8 cellular contexts compared by ENCODE assay signal in genomic region chr16:96935-97381, GRCh38. TPM values are rescaled to one million over a fixed set of nuclear protein-coding genes. Genes with fewer than 3 reads are reported as not detected.
A peak's percentile ranks its signal among the peaks of the same experiment; 100 is the strongest.
DNase-seq lines count a peak whose midpoint lies in the region; ATAC-seq, FAIRE-seq and TF ChIP-seq lines count a peak whose summit lies in the region.

No MANE protein-coding gene starts in this region.

- no peaks in the 10 kb centered on the region for H3K27me3 ChIP-seq in GM12878 (replicated peaks in 1 of 2; ENCODE audit: control insufficient read depth in 2 of 2, insufficient read depth in 2 of 2, low read length in 1 of 2)

- TF ChIP-seq POLR2A in GM12878 (IDR thresholded peaks at IDR 0.05; ENCODE audit: low read depth, low read length) = peak; percentile 58

- no peaks in the 10 kb centered on the region for H3K79me2 ChIP-seq in GM12878 (ENCODE audit: control insufficient read depth, insufficient read depth, low read length)

- CTCF ChIA-PET in GM12878 (lab: Yijun Ruan, JAX) = interaction anchor here (0.6 to 7.9 kb wide), 21 partner anchors 9 to 1284 kb away, joined by 3 to 319 read pairs (median 5); partner anchors contain the start of genes MPG, MRPL28, POLR3K and RHBDF1

- BruUV-seq in GM12878 (replicated peaks; lab: Mats Ljungman, UMichigan) = no TSS peak

- SMC1A ChIA-PET in GM12878 (lab: Charles Lee; ENCODE audit: uncharacterized antibody, unreplicated experiment) = interaction anchor here (0.6 to 5.7 kb wide), 8 partner anchors 10 to 92 kb away, joined by 3 to 77 read pairs (median 6); partner anchors contain the start of genes POLR3K and SNRNP25

- H3K4me2 ChIP-seq in GM12878 (ENCODE audit: control insufficient read depth, insufficient read depth) = no peak overlapping the region

- no peak overlapping the region for H3K27ac ChIP-seq in GM12878 (ENCODE audit: control insufficient read depth, insufficient read depth)

- POLR2A ChIA-PET in GM12878 (lab: Charles Lee) = interaction anchor here (0.5 to 3.2 kb wide), 8 partner anchors 10 to 492 kb away, joined by 3 to 18 read pairs (median 3); no protein-coding TSS in a partner anchor

- TF ChIP-seq RAD21 in GM12878 (IDR thresholded peaks at IDR 0.05; ENCODE audit: insufficient read depth, low read depth, low read length) = peak; percentile 79

- TF ChIP-seq EP300 in GM12878 (IDR thresholded peaks at IDR 0.05; ENCODE audit: borderline replicate concordance in 1 of 2, control insufficient read depth in 1 of 2, low read depth in 2 of 2, low read length in 2 of 2) = no peak

- FAIRE-seq in GM12878 (lab: Jason Lieb, UNC) = peak; percentile 88

- no peak overlapping the region for H2AFZ ChIP-seq in GM12878 (ENCODE audit: control insufficient read depth, low read depth, low read length)

- ATAC-seq in HG02759 (IDR thresholded peaks at IDR 0.05; ENCODE audit: unreplicated experiment) (peak; percentile 75), GM12878 (peak; percentile 99), HG03025 (IDR thresholded peaks at IDR 0.05; ENCODE audit: low FRiP score, unreplicated experiment) (no peak)

- H3K9me3 ChIP-seq in GM12878 (replicated peaks; ENCODE audit: control insufficient read depth, insufficient read depth, low read length) = no peaks in the 10 kb centered on the region

- RAD21 ChIA-PET in GM12878 (lab: Charles Lee; ENCODE audit: unreplicated experiment) = interaction anchor here (0.6 to 6.5 kb wide), 15 partner anchors 8 to 265 kb away, joined by 3 to 132 read pairs (median 4); partner anchors contain the start of genes POLR3K and SNRNP25

- H3K4me1 ChIP-seq in GM12878 (ENCODE audit: control insufficient read depth, insufficient read depth, low read length) = no peaks in the 10 kb centered on the region

- H4K20me1 ChIP-seq in GM12878 (ENCODE audit: control insufficient read depth, insufficient read depth) = no peaks in the 10 kb centered on the region

- peak; percentile 93 for DNase-seq in GM10266 (ENCODE audit: extremely low spot score)
- peak; percentile 84 to 85 for DNase-seq in NCI-H2081 (lab: John Stamatoyannopoulos, UW)
- peak; percentile 91 for DNase-seq in UCSD-AML1 (lab: John Stamatoyannopoulos, UW; ENCODE audit: unreplicated experiment)
- peak; percentile 55 for DNase-seq in GM12878 (ENCODE audit: low read depth, low spot score)
- peak; percentile 74 for DNase-seq in iPS DF 19.7 (ENCODE audit: low read depth, low spot score)
- DNase-seq in stimulated activated CD4-positive, alpha-beta T cell treated with anti-CD3 and anti-CD28 coated beads, Interleukin-12 subunit alpha, Interleukin-12 subunit beta, amount 100 ng/mL, for 48 hours (ENCODE audit: low read depth in 2 of 3, low spot score in 1 of 3) = peak; percentile 79 to 88 (median 84)

- H3K4me3 ChIP-seq in GM12878 = no peak overlapping the region

- peaks cover 8 to 10% of the 10 kb centered on the region in 2 experiments; a peak in 3 of 4 replicates for H3K36me3 ChIP-seq in GM12878 (ENCODE audit: control insufficient read depth in 2 of 2, insufficient read depth in 2 of 2, low read length in 1 of 2)

- H3K9ac ChIP-seq in GM12878 (ENCODE audit: control insufficient read depth, insufficient read depth, low read length) = no peak overlapping the region

- TF ChIP-seq CTCF in GM10266 (IDR thresholded peaks at IDR 0.05; ENCODE audit: control insufficient read depth, insufficient read depth, low read depth, missing control alignments) (peak; percentile 100), GM12878 (IDR thresholded peaks at IDR 0.05 in 2 of 3, conservative IDR thresholded peaks at IDR 0.05 in 1 of 3; ENCODE audit: control insufficient read depth in 2 of 3, extremely low read depth in 1 of 3, insufficient read depth in 1 of 3, low read depth in 3 of 3, low read length in 3 of 3) (peak; percentile 99 to 100 (median 100); a peak in 5 of 6 replicates)

- 2% methylated on average over 11 of the region's 11 CpGs for WGBS in GM12878 (ENCODE audit: insufficient coverage, insufficient replicate concordance, low lambda C conversion rate, missing lambda C conversion rate)

- intact Hi-C loops in GM12878 (cut with micrococcal nuclease; ENCODE audit: unreplicated experiment) = loop anchor here (1.0 kb wide), 1 partner anchor 32 kb away; no protein-coding TSS in a partner anchor

- in situ Hi-C loops in GM12878 (cut with MboI) = no loop called here

RNA-seq across cellular contexts. Expression of gene MPG, which starts 18.9 kb away (rescaled TPM):
- 24.9 and 26.3 TPM in 2 replicates for total RNA-seq in GM12878 (2013; cell fraction: nucleolus; rRNA removed)
- 147 and 193 TPM in 2 replicates for total RNA-seq in GM12878 (2014; rRNA removed)
- 25.7 and 37.3 TPM in 2 replicates for total RNA-seq in GM12878 (2014; rRNA removed; fragmentation: Illumina TruSeq; extraction: Trizol)
- 70.8 and 74.1 TPM in 2 replicates for total RNA-seq in GM12878 (2021)
- 24.2 TPM for polyA plus RNA-seq in GM12878 (2011; ENCODE audit: low read depth)
- polyA plus RNA-seq in GM12878 (2011; rRNA removed) = 13.5 and 35.9 TPM in 2 replicates
- polyA plus RNA-seq in GM12878 (2011; cell fraction: cytosol; rRNA removed) = 92.3 and 129 TPM in 2 replicates
- polyA plus RNA-seq in GM12878 (2011; cell fraction: nucleus; rRNA removed) = 71.2 and 77.3 TPM in 2 replicates
- 51.3 and 64.2 TPM in 2 replicates for polyA plus RNA-seq in GM12878 (2012)
- polyA plus RNA-seq in GM12878 (2014; fragmentation: Illumina TruSeq; extraction: Trizol) = 1.2 and 14.8 TPM in 2 replicates
- 1 to 10 TPM in 1 of 2 experiments, under 1 TPM in 1; 0.32 to 4.8 TPM for polyA plus RNA-seq in GM12878 (2014; fragmentation: Nextera tagmentation; extraction: Ambion mirVana)
- 162 and 200 TPM in 2 replicates for polyA plus RNA-seq in GM12878 (2014; rRNA removed)
- polyA plus RNA-seq in GM12878 (2016; fragmentation: Nextera tagmentation; extraction: Ambion mirVana) = 10 to 100 TPM; 75.5 to 80.8 TPM
- 9.1 and 38.3 TPM in 2 replicates for polyA minus RNA-seq in GM12878 (2011; rRNA and poly(A)+ RNA removed)
- polyA minus RNA-seq in GM12878 (2011; cell fraction: cytosol; rRNA and poly(A)+ RNA removed) = 25.2 and 28.2 TPM in 2 replicates
- 15.6 and 18.5 TPM in 2 replicates for polyA minus RNA-seq in GM12878 (2011; cell fraction: nucleus; rRNA and poly(A)+ RNA removed)

RNA-seq across cellular contexts. Expression of gene RHBDF1, which starts 24.5 kb away (rescaled TPM):
- 0.42 and 0.88 TPM in 2 replicates for total RNA-seq in GM12878 (2013; cell fraction: nucleolus; rRNA removed)
- total RNA-seq in GM12878 (2014; rRNA removed) (0.54 and 0.85 TPM in 2 replicates), GM12878 (2014; rRNA removed; fragmentation: Illumina TruSeq; extraction: Trizol) (0.14 and 0.36 TPM in 2 replicates), GM12878 (2021) (0.72 and 0.93 TPM in 2 replicates)
- 1.5 TPM for polyA plus RNA-seq in GM12878 (2011; ENCODE audit: low read depth)
- polyA plus RNA-seq in GM12878 (2011; rRNA removed) (0.04 TPM in 1 of 2 replicates, not detected in the other), GM12878 (2014; fragmentation: Illumina TruSeq; extraction: Trizol) (0.40 TPM in 1 of 2 replicates, not detected in the other), GM12878 (2014; fragmentation: Nextera tagmentation; extraction: Ambion mirVana) (under 1 TPM in 1 of 2 experiments, not detected in 1; 0.09 TPM), GM12878 (2014; rRNA removed) (0.19 and 0.42 TPM in 2 replicates), GM12878 (2016; fragmentation: Nextera tagmentation; extraction: Ambion mirVana) (not detected)
- polyA plus RNA-seq in GM12878 (2011; cell fraction: cytosol; rRNA removed) = 0.03 and 0.12 TPM in 2 replicates
- polyA plus RNA-seq in GM12878 (2011; cell fraction: nucleus; rRNA removed) = 1.3 and 1.4 TPM in 2 replicates
- polyA plus RNA-seq in GM12878 (2012) = 1.6 and 2.0 TPM in 2 replicates
- not detected in 2 replicates for polyA minus RNA-seq in GM12878 (2011; rRNA and poly(A)+ RNA removed)
- polyA minus RNA-seq in GM12878 (2011; cell fraction: cytosol; rRNA and poly(A)+ RNA removed) = 0.62 TPM in 1 of 2 replicates, not detected in the other
- 0.12 and 0.77 TPM in 2 replicates for polyA minus RNA-seq in GM12878 (2011; cell fraction: nucleus; rRNA and poly(A)+ RNA removed)

RNA-seq across cellular contexts. Expression of gene NPRL3, which starts 41.5 kb away (rescaled TPM):
- total RNA-seq in GM12878 (2013; cell fraction: nucleolus; rRNA removed) = 50.4 and 60.4 TPM in 2 replicates
- total RNA-seq in GM12878 (2014; rRNA removed) (8.4 and 9.5 TPM in 2 replicates), GM12878 (2014; rRNA removed; fragmentation: Illumina TruSeq; extraction: Trizol) (5.3 and 5.5 TPM in 2 replicates), GM12878 (2021) (37.3 and 42.8 TPM in 2 replicates)
- polyA plus RNA-seq in GM12878 (2011; ENCODE audit: low read depth) = 17.8 TPM
- polyA plus RNA-seq in GM12878 (2011; rRNA removed) (2.3 and 5.2 TPM in 2 replicates), GM12878 (2014; fragmentation: Illumina TruSeq; extraction: Trizol) (7.4 and 19.5 TPM in 2 replicates), GM12878 (2014; fragmentation: Nextera tagmentation; extraction: Ambion mirVana) (1 to 10 TPM in 1 of 2 experiments, under 1 TPM in 1; 0.93 to 1.7 TPM), GM12878 (2014; rRNA removed) (18.3 and 26.3 TPM in 2 replicates), GM12878 (2016; fragmentation: Nextera tagmentation; extraction: Ambion mirVana) (10 to 100 TPM; 21.7 to 22.6 TPM)
- polyA plus RNA-seq in GM12878 (2011; cell fraction: cytosol; rRNA removed) = 7.5 and 7.8 TPM in 2 replicates
- polyA plus RNA-seq in GM12878 (2011; cell fraction: nucleus; rRNA removed) = 44.5 and 55.9 TPM in 2 replicates
- polyA plus RNA-seq in GM12878 (2012) = 31.3 and 36.6 TPM in 2 replicates
- polyA minus RNA-seq in GM12878 (2011; rRNA and poly(A)+ RNA removed) = 14.2 and 21.2 TPM in 2 replicates
- polyA minus RNA-seq in GM12878 (2011; cell fraction: cytosol; rRNA and poly(A)+ RNA removed) = 9.4 and 12.8 TPM in 2 replicates
- polyA minus RNA-seq in GM12878 (2011; cell fraction: nucleus; rRNA and poly(A)+ RNA removed) = 12.9 and 22.5 TPM in 2 replicates

RNA-seq across cellular contexts. Expression of gene SNRNP25, which starts 43.3 kb away (rescaled TPM):
- 19.0 and 21.4 TPM in 2 replicates for total RNA-seq in GM12878 (2013; cell fraction: nucleolus; rRNA removed)
- total RNA-seq in GM12878 (2014; rRNA removed) = 68.5 and 79.9 TPM in 2 replicates
- 58.6 and 58.9 TPM in 2 replicates for total RNA-seq in GM12878 (2014; rRNA removed; fragmentation: Illumina TruSeq; extraction: Trizol)
- total RNA-seq in GM12878 (2021) = 69.8 and 72.6 TPM in 2 replicates
- polyA plus RNA-seq in GM12878 (2011; ENCODE audit: low read depth) = 95.4 TPM
- 39.9 and 56.9 TPM in 2 replicates for polyA plus RNA-seq in GM12878 (2011; rRNA removed)
- polyA plus RNA-seq in GM12878 (2011; cell fraction: cytosol; rRNA removed) = 67.5 and 80.5 TPM in 2 replicates
- polyA plus RNA-seq in GM12878 (2011; cell fraction: nucleus; rRNA removed) = 38.6 and 41.4 TPM in 2 replicates
- polyA plus RNA-seq in GM12878 (2012) = 52.2 and 67.8 TPM in 2 replicates
- 40.2 and 65.9 TPM in 2 replicates for polyA plus RNA-seq in GM12878 (2014; fragmentation: Illumina TruSeq; extraction: Trizol)
- polyA plus RNA-seq in GM12878 (2014; fragmentation: Nextera tagmentation; extraction: Ambion mirVana) = 10 to 100 TPM; 40.9 to 59.8 TPM
- polyA plus RNA-seq in GM12878 (2014; rRNA removed) = 84.2 and 90.2 TPM in 2 replicates
- polyA plus RNA-seq in GM12878 (2016; fragmentation: Nextera tagmentation; extraction: Ambion mirVana) = 100 to 1,000 TPM; 122 to 138 TPM
- polyA minus RNA-seq in GM12878 (2011; rRNA and poly(A)+ RNA removed) = 20.5 and 23.6 TPM in 2 replicates
- polyA minus RNA-seq in GM12878 (2011; cell fraction: cytosol; rRNA and poly(A)+ RNA removed) = 7.4 and 10.0 TPM in 2 replicates
- polyA minus RNA-seq in GM12878 (2011; cell fraction: nucleus; rRNA and poly(A)+ RNA removed) = 7.1 and 12.8 TPM in 2 replicates

RNA-seq across cellular contexts. Expression of gene POLR3K, which starts 43.5 kb away (rescaled TPM):
- 38.3 and 42.5 TPM in 2 replicates for total RNA-seq in GM12878 (2013; cell fraction: nucleolus; rRNA removed)
- total RNA-seq in GM12878 (2014; rRNA removed) = 25.0 and 25.6 TPM in 2 replicates
- total RNA-seq in GM12878 (2014; rRNA removed; fragmentation: Illumina TruSeq; extraction: Trizol) = 23.8 and 25.3 TPM in 2 replicates
- 56.0 and 58.3 TPM in 2 replicates for total RNA-seq in GM12878 (2021)
- polyA plus RNA-seq in GM12878 (2011; ENCODE audit: low read depth) = 25.6 TPM
- 54.9 and 65.8 TPM in 2 replicates for polyA plus RNA-seq in GM12878 (2011; rRNA removed)
- 105 and 107 TPM in 2 replicates for polyA plus RNA-seq in GM12878 (2011; cell fraction: cytosol; rRNA removed)
- 52.4 and 59.9 TPM in 2 replicates for polyA plus RNA-seq in GM12878 (2011; cell fraction: nucleus; rRNA removed)
- polyA plus RNA-seq in GM12878 (2012) = 35.4 and 38.1 TPM in 2 replicates
- 23.1 and 39.1 TPM in 2 replicates for polyA plus RNA-seq in GM12878 (2014; fragmentation: Illumina TruSeq; extraction: Trizol)
- 100 to 1,000 TPM; 195 to 222 TPM for polyA plus RNA-seq in GM12878 (2014; fragmentation: Nextera tagmentation; extraction: Ambion mirVana)
- 60.0 and 62.2 TPM in 2 replicates for polyA plus RNA-seq in GM12878 (2014; rRNA removed)
- polyA plus RNA-seq in GM12878 (2016; fragmentation: Nextera tagmentation; extraction: Ambion mirVana) = 100 to 1,000 TPM; 106 to 115 TPM
- polyA minus RNA-seq in GM12878 (2011; rRNA and poly(A)+ RNA removed) = 66.7 and 70.0 TPM in 2 replicates
- 20.0 and 22.8 TPM in 2 replicates for polyA minus RNA-seq in GM12878 (2011; cell fraction: cytosol; rRNA and poly(A)+ RNA removed)
- 14.5 and 26.7 TPM in 2 replicates for polyA minus RNA-seq in GM12878 (2011; cell fraction: nucleus; rRNA and poly(A)+ RNA removed)
